ENCODE assay signal across 9 cellular contexts in the genomic region with DNA sequence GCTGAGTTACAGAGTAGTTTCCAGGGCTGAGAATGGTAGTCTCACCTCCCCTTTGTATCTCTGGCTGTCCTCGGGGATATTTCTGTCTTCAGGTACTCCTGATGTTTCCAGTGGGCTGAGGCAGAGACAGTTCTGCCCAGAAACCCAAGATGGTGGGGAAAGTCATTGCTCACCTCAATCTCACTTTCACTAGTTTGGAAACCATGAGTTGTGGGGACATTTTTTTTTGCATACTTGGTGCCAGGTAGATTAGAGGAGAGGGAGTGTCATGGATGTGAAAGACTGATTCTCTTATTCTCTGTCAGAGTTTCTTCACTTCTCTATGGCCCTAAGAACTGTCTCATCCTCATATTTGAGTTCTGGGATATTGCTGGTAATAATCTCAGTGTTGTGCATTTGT.
"Had no signal": no experiment of that assay in that cellular context is flagged by ENCODE, and none has a peak within 500 bp of the region (broad histone marks: within the 10 kb centered on the region; RNA-seq: fewer than 3 reads in every experiment).

No MANE protein-coding gene starts in this region.

- DNase-seq: H9, HCEC 1CT, KBM-7 had no signal

- FAIRE-seq: H1, H54, HepG2 had no signal

- H3K27ac ChIP-seq: HL-60, KMS-11 had no signal

- H3K9ac ChIP-seq: KMS-11 had no signal

- H2AFZ ChIP-seq: GM23338 had no signal

- H3K4me3 ChIP-seq: GM23338 had no signal

- ATAC-seq: GM23338, HepG2 had no signal

- H3K4me2 ChIP-seq: GM23338, KMS-11 had no signal
